18 cellular contexts compared by ENCODE assay signal in the genomic region with DNA sequence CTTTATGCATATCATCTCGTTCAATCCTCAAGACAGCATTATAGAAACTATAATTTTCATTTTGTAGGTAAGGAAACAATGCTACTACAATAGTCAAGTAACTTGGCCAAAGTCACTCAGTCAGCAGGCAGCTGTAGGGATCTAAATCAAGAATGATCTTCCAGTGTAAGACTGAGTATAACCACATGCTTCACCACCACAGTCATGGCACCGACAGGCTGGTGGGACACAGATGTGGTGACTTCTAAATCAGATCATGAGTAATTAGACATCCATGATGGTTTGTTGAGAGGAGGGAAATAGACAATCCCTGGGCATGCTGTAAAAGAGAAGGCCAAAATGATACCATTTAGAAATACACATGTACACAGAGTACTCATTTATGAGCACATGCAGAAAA.
DNase-seq lines count a peak whose midpoint lies in the region; ATAC-seq, FAIRE-seq and TF ChIP-seq lines count a peak whose summit lies in the region.
"Had no signal": no experiment of that assay in that cellular context is flagged by ENCODE, and none has a peak within 500 bp of the region (broad histone marks: within the 10 kb centered on the region; RNA-seq: fewer than 3 reads in every experiment).

No MANE protein-coding gene starts in this region.

- peaks cover 44% of the 10 kb centered on the region for H3K4me1 Mint-ChIP-seq in activated CD8-positive, alpha-beta memory T cell treated with anti-CD3 and anti-CD28 coated beads, Interleukin-2, amount 10 ng/mL, durations not matched to agents 7 days and 5 days
- peaks cover 48% of the 10 kb centered on the region for H3K4me1 Mint-ChIP-seq in stimulated activated effector memory CD8-positive, alpha-beta T cell treated with anti-CD3 and anti-CD28 coated beads, Interleukin-12 subunit alpha, Interleukin-12 subunit beta, amount 100 ng/mL, for 72 hours

- no peak for TF ChIP-seq POLR2A in GM12891 (IDR thresholded peaks at IDR 0.05; ENCODE audit: low read depth, low read length)

- FAIRE-seq in GM12891 (lab: Jason Lieb, UNC) = peak; percentile 54
- FAIRE-seq: HTR-8/SVneo had no signal

- no peaks in the 10 kb centered on the region for H3K9me3 Mint-ChIP-seq in activated CD8-positive, alpha-beta memory T cell treated with anti-CD3 and anti-CD28 coated beads, Interleukin-2, amount 10 ng/mL, durations not matched to agents 7 days and 5 days (ENCODE audit: low read depth)
- H3K9me3 Mint-ChIP-seq in stimulated activated effector memory CD8-positive, alpha-beta T cell treated with anti-CD3 and anti-CD28 coated beads, Interleukin-12 subunit alpha, Interleukin-12 subunit beta, amount 100 ng/mL, for 72 hours = no peaks in the 10 kb centered on the region
- H3K9me3 Mint-ChIP-seq: CD14-positive monocyte; CD8-positive, alpha-beta T cell; HFFc6 had no signal

- peak; percentile 31 for ATAC-seq in activated CD8-positive, alpha-beta memory T cell treated with anti-CD3 and anti-CD28 coated beads, Interleukin-2, amount 10 ng/mL, durations not matched to agents 7 days and 5 days
- peak; percentile 57 for ATAC-seq in stimulated activated effector memory CD8-positive, alpha-beta T cell treated with anti-CD3 and anti-CD28 coated beads, Interleukin-12 subunit alpha, Interleukin-12 subunit beta, amount 100 ng/mL, for 72 hours
- ATAC-seq in HG03571 (IDR thresholded peaks at IDR 0.05; ENCODE audit: unreplicated experiment) = no peak
- ATAC-seq: HCT116 had no signal

- no peak overlapping the region for H3K4me3 Mint-ChIP-seq in activated CD8-positive, alpha-beta memory T cell treated with anti-CD3 and anti-CD28 coated beads, Interleukin-2, amount 10 ng/mL, durations not matched to agents 7 days and 5 days
- H3K4me3 Mint-ChIP-seq in stimulated activated effector memory CD8-positive, alpha-beta T cell treated with anti-CD3 and anti-CD28 coated beads, Interleukin-12 subunit alpha, Interleukin-12 subunit beta, amount 100 ng/mL, for 72 hours = no peak overlapping the region
- H3K4me3 Mint-ChIP-seq: CD14-positive monocyte; CD8-positive, alpha-beta T cell; HFFc6 had no signal

- DNase-seq in activated CD8-positive, alpha-beta memory T cell treated with anti-CD3 and anti-CD28 coated beads, Interleukin-2, amount 10 ng/mL, durations not matched to agents 7 days and 5 days = no peak
- no peak for DNase-seq in activated CD8-positive, alpha-beta memory T cell treated with anti-CD3 and anti-CD28 coated beads for 24 hours
- no peak for DNase-seq in GM12891 (ENCODE audit: insufficient read length, low spot score)
- DNase-seq in myocyte (ENCODE audit: low read depth) = peak; percentile 78
- no peak for DNase-seq in stimulated activated effector memory CD8-positive, alpha-beta T cell treated with anti-CD3 and anti-CD28 coated beads, Interleukin-12 subunit alpha, Interleukin-12 subunit beta, amount 100 ng/mL, for 72 hours (ENCODE audit: low spot score in 2 of 2)
- no peak for DNase-seq in MV-4-11 (lab: John Stamatoyannopoulos, UW)
- DNase-seq: 8988T; Calu3; CD8-positive, alpha-beta T cell; DMS79 treated with DMSO at 0.1 percent for 48 hours; GF-D8; GOT3; H7; HFFc6 had no signal

- peaks cover 51% of the 10 kb centered on the region for H3K36me3 Mint-ChIP-seq in activated CD8-positive, alpha-beta memory T cell treated with anti-CD3 and anti-CD28 coated beads, Interleukin-2, amount 10 ng/mL, durations not matched to agents 7 days and 5 days
- no peaks in the 10 kb centered on the region for H3K36me3 Mint-ChIP-seq in stimulated activated effector memory CD8-positive, alpha-beta T cell treated with anti-CD3 and anti-CD28 coated beads, Interleukin-12 subunit alpha, Interleukin-12 subunit beta, amount 100 ng/mL, for 72 hours

- no peaks in the 10 kb centered on the region for H3K27me3 Mint-ChIP-seq in activated CD8-positive, alpha-beta memory T cell treated with anti-CD3 and anti-CD28 coated beads, Interleukin-2, amount 10 ng/mL, durations not matched to agents 7 days and 5 days

- CTCF ChIA-PET in activated CD8-positive, alpha-beta memory T cell treated with anti-CD3 and anti-CD28 coated beads, Interleukin-2, amount 10 ng/mL, durations not matched to agents 7 days and 5 days (lab: Charles Lee) = interaction anchor here (1.0 kb wide), 1 partner anchor 12 kb away, joined by 3 read pairs; no protein-coding TSS in a partner anchor

- peak overlapping the region; percentile 52 for H3K27ac Mint-ChIP-seq in activated CD8-positive, alpha-beta memory T cell treated with anti-CD3 and anti-CD28 coated beads, Interleukin-2, amount 10 ng/mL, durations not matched to agents 7 days and 5 days
- H3K27ac Mint-ChIP-seq in stimulated activated effector memory CD8-positive, alpha-beta T cell treated with anti-CD3 and anti-CD28 coated beads, Interleukin-12 subunit alpha, Interleukin-12 subunit beta, amount 100 ng/mL, for 72 hours = no peak overlapping the region
- H3K27ac Mint-ChIP-seq: CD8-positive, alpha-beta T cell; HFFc6 had no signal

TF ChIP-seq in GM12891, 5 proteins besides CTCF, POLR2A, EP300 and RAD21:
- TF ChIP-seq POU2F2 (IDR thresholded peaks at IDR 0.05; ENCODE audit: low read depth, low read length) = no peak
- TF ChIP-seq PAX5 (IDR thresholded peaks at IDR 0.05; ENCODE audit: insufficient read depth, low read length, severe bottlenecking) = no peak
- no peak for TF ChIP-seq POLR2AphosphoS5 (IDR thresholded peaks at IDR 0.05; ENCODE audit: low read depth, low read length)
- TF ChIP-seq TAF1 (IDR thresholded peaks at IDR 0.05; ENCODE audit: low read depth, low read length) = no peak
- no peak for TF ChIP-seq SPI1 (IDR thresholded peaks at IDR 0.05; ENCODE audit: low read depth, low read length)
